Comparison of ENCODE assay signal across 25 cellular contexts in genomic region chr15:73357999-73358665, GRCh38. TPM values are rescaled to one million over a fixed set of nuclear protein-coding genes. Genes with fewer than 3 reads are reported as not detected.
A peak's percentile ranks its signal among the peaks of the same experiment; 100 is the strongest.
DNase-seq lines count a peak whose midpoint lies in the region; ATAC-seq and TF ChIP-seq lines count a peak whose summit lies in the region.
"Had no signal": no experiment of that assay in that cellular context is flagged by ENCODE, and none has a peak within 500 bp of the region (broad histone marks: within the 10 kb centered on the region; RNA-seq: fewer than 3 reads in every experiment).

No MANE protein-coding gene starts in this region.

- no peaks in the 10 kb centered on the region for H3F3A ChIP-seq in SK-N-SH (replicated peaks; ENCODE audit: insufficient read depth)

- H3K4me1 ChIP-seq in esophagus squamous epithelium: no peaks in the 10 kb centered on the region
- no peaks in the 10 kb centered on the region; a peak in 1 of 4 replicates for H3K4me1 ChIP-seq in SK-N-SH (ENCODE audit: control insufficient read depth in 1 of 2, insufficient read depth in 2 of 2, low read depth in 1 of 2, low read length in 1 of 2)
- H3K4me1 ChIP-seq: A549, gastroesophageal sphincter, stomach, upper lobe of right lung had no signal

- H3K36me3 Mint-ChIP-seq in HFFc6 (ENCODE audit: low read depth): no peaks in the 10 kb centered on the region
- H3K36me3 Mint-ChIP-seq: natural killer cell treated with Interleukin-12 subunit alpha and Interleukin-12 subunit beta and Interleukin-15 and Interleukin-18, amount 100 ng/mL, for 72 hours had no signal

- H3K27ac ChIP-seq in esophagus squamous epithelium: no peak overlapping the region
- no peak overlapping the region for H3K27ac ChIP-seq in SK-N-SH (ENCODE audit: low read depth in 2 of 2, low read length in 1 of 2)
- H3K27ac ChIP-seq: A549; BLaER1 treated with 17β-estradiol and CSF1 and Interleukin-3, amounts not matched to agents 10 nM and 100 nM; gastroesophageal sphincter; skin epidermis; stomach; upper lobe of right lung had no signal

- H3K9ac ChIP-seq in SK-N-SH: no peak overlapping the region
- H3K9ac ChIP-seq: BLaER1 treated with 17β-estradiol and CSF1 and Interleukin-3, amounts not matched to agents 10 nM and 100 nM had no signal

- POLR2A ChIA-PET in SK-N-SH (lab: Yijun Ruan, JAX): no interaction called here

- H3K27me3 Mint-ChIP-seq in HFFc6 (ENCODE audit: insufficient read depth): peaks cover 58% of the 10 kb centered on the region

- H3K27me3 ChIP-seq in esophagus squamous epithelium: peaks cover 0 to 91% (median 0%) of the 10 kb centered on the region in 4 donors
- H3K27me3 ChIP-seq in SK-N-SH (ENCODE audit: insufficient read depth): peaks cover 13% of the 10 kb centered on the region; the same call in 1 of the 2 replicates
- H3K27me3 ChIP-seq: BLaER1 treated with 17β-estradiol and CSF1 and Interleukin-3, amounts not matched to agents 10 nM and 100 nM had no signal

- TF ChIP-seq CTCF in esophagus squamous epithelium (IDR thresholded peaks at IDR 0.05) (no peak), HFFc6 (IDR thresholded peaks at IDR 0.05) (no peak), SK-N-SH (IDR thresholded peaks at IDR 0.05) (no peak)

- no peaks in the 10 kb centered on the region for H3K4me1 Mint-ChIP-seq in HFFc6 (ENCODE audit: low read depth)

- 60 to 85% methylated on average over 1 to 3 of the region's 9 CpGs for WGBS in esophagus squamous epithelium, 2 donors
- WGBS in SK-N-SH (ENCODE audit: low lambda C conversion rate): 44% methylated on average over 6 of the region's 9 CpGs

- H2AFZ ChIP-seq in SK-N-SH (ENCODE audit: low read depth): no peak overlapping the region

- no peak for TF ChIP-seq POLR2A in esophagus squamous epithelium (IDR thresholded peaks at IDR 0.05)

- intact Hi-C loops in esophagus squamous epithelium (cut with DNase I): no loop called here

- TF ChIP-seq RAD21 in SK-N-SH (IDR thresholded peaks at IDR 0.05; ENCODE audit: low read length): no peak

- no peak for ATAC-seq in HG02885 (IDR thresholded peaks at IDR 0.05; ENCODE audit: poor library complexity, unreplicated experiment)
- ATAC-seq: A549; esophagus mucosa; gastroesophageal sphincter; left cardiac atrium; natural killer cell treated with Interleukin-12 subunit alpha and Interleukin-12 subunit beta and Interleukin-15 and Interleukin-18, amount 100 ng/mL, for 72 hours; upper lobe of right lung had no signal

- DNase-seq in NCI-H748 (lab: John Stamatoyannopoulos, UW; ENCODE audit: unreplicated experiment) (peak; percentile 4), NCI-H748 treated with DMSO at 0.1 percent for 48 hours (lab: John Stamatoyannopoulos, UW) (no peak), NCI-H69 (lab: John Stamatoyannopoulos, UW) (peak; percentile 48), kidney tubule cell (ENCODE audit: low spot score) (peak; percentile 39), esophagus squamous epithelium (lab: John Stamatoyannopoulos, UW) (no peak), HFFc6 (no peak), SK-N-SH (no peak)
- DNase-seq: activated CD4-positive, alpha-beta T cell treated with anti-CD3 and anti-CD28 coated beads, Interleukin-2, amount 50 U/mL, for 1 hour; GF-D8; left cardiac atrium; NCI-H2171 treated with DMSO at 0.1 percent for 48 hours; stimulated activated CD4-positive, alpha-beta T cell treated with anti-CD3 and anti-CD28 coated beads, Interleukin-4, amount 100 ng/mL, for 24 hours; stomach; SW 1271; upper lobe of right lung had no signal

- H3K4me3 ChIP-seq in esophagus squamous epithelium (no peak overlapping the region), SK-N-SH (ENCODE audit: low read depth in 2 of 2, low read length in 1 of 2) (no peak overlapping the region)
- H3K4me3 ChIP-seq: A549; BLaER1 treated with 17β-estradiol and CSF1 and Interleukin-3, amounts not matched to agents 10 nM and 100 nM; gastroesophageal sphincter; skin epidermis; stomach; upper lobe of right lung had no signal

- no peaks in the 10 kb centered on the region for H3K79me2 ChIP-seq in SK-N-SH (ENCODE audit: insufficient read depth)

- no peaks in the 10 kb centered on the region for H3K9me3 Mint-ChIP-seq in HFFc6
- H3K9me3 Mint-ChIP-seq: central memory CD8-positive, alpha-beta T cell; natural killer cell treated with Interleukin-12 subunit alpha and Interleukin-12 subunit beta and Interleukin-15 and Interleukin-18, amount 100 ng/mL, for 72 hours had no signal

- H4K20me1 ChIP-seq in SK-N-SH (ENCODE audit: insufficient read depth): no peaks in the 10 kb centered on the region
- H4K20me1 ChIP-seq: BLaER1 treated with 17β-estradiol and CSF1 and Interleukin-3, amounts not matched to agents 10 nM and 100 nM had no signal

- no peak overlapping the region for H3K4me3 Mint-ChIP-seq in HFFc6
- H3K4me3 Mint-ChIP-seq: central memory CD8-positive, alpha-beta T cell; natural killer cell treated with Interleukin-12 subunit alpha and Interleukin-12 subunit beta and Interleukin-15 and Interleukin-18, amount 100 ng/mL, for 72 hours had no signal

- no peaks in the 10 kb centered on the region for H3K9me2 ChIP-seq in SK-N-SH

- H3K36me3 ChIP-seq in esophagus squamous epithelium (no peaks in the 10 kb centered on the region), SK-N-SH (replicated peaks in 1 of 2; ENCODE audit: control insufficient read depth in 1 of 2, insufficient read depth in 2 of 2, low read length in 1 of 2) (no peaks in the 10 kb centered on the region)
- H3K36me3 ChIP-seq: BLaER1 treated with 17β-estradiol and CSF1 and Interleukin-3, amounts not matched to agents 10 nM and 100 nM; gastroesophageal sphincter; stomach; upper lobe of right lung had no signal

- no peak overlapping the region for H3K27ac Mint-ChIP-seq in HFFc6
- H3K27ac Mint-ChIP-seq: natural killer cell treated with Interleukin-12 subunit alpha and Interleukin-12 subunit beta and Interleukin-15 and Interleukin-18, amount 100 ng/mL, for 72 hours had no signal

- no peak overlapping the region for H3K4me2 ChIP-seq in SK-N-SH
- H3K4me2 ChIP-seq: A549 had no signal

- H3K9me3 ChIP-seq in esophagus squamous epithelium (no peaks in the 10 kb centered on the region), SK-N-SH (no peaks in the 10 kb centered on the region)
- H3K9me3 ChIP-seq: A549; BLaER1 treated with 17β-estradiol and CSF1 and Interleukin-3, amounts not matched to agents 10 nM and 100 nM; gastroesophageal sphincter; stomach; upper lobe of right lung had no signal

- CTCF ChIA-PET in SK-N-SH (lab: Yijun Ruan, JAX): interaction anchor here (1.6 kb wide), 1 partner anchor 13 kb away, joined by 5 read pairs; no protein-coding TSS in a partner anchor

- TF ChIP-seq EP300 in SK-N-SH (IDR thresholded peaks at IDR 0.05; ENCODE audit: borderline replicate concordance in 1 of 2, low read depth in 1 of 2, low read length in 1 of 2): no peak

TF ChIP-seq in SK-N-SH, 30 proteins besides CTCF, POLR2A, EP300 and RAD21:
- no peak for TF ChIP-seq RCOR1 (IDR thresholded peaks at IDR 0.05; ENCODE audit: low read length)
- no peak for TF ChIP-seq JUND (IDR thresholded peaks at IDR 0.05)

RNA-seq across cellular contexts. Expression of gene HCN4, which starts 10.6 kb away (rescaled TPM):
- total RNA-seq in esophagus squamous epithelium: not detected
- not detected for total RNA-seq in HFFc6 (2021; fragmentation: NEBNext Ultra II Directional; extraction: Animal tissue kit (Norgen Biotek cat#: 25700))
- polyA plus RNA-seq in SK-N-SH (2012; rRNA removed): not detected in 2 replicates
- polyA plus RNA-seq in SK-N-SH (2012; cell fraction: cytosol; rRNA removed): not detected in 2 replicates
- polyA plus RNA-seq in SK-N-SH (2012; cell fraction: nucleus; rRNA removed): not detected in 2 replicates
- total RNA-seq: esophagus mucosa; MCF 10A; natural killer cell treated with Interleukin-12 subunit alpha and Interleukin-12 subunit beta and Interleukin-15 and Interleukin-18, amount 100 ng/mL, for 72 hours; posterior vena cava had no signal

Comparison
In these comparisons a context has a peak if more than half of its experiments do, and no peak if none do; other contexts are left out.
1. DNase-seq: peak in NCI-H748 (single experiment), NCI-H69 (single experiment) and kidney tubule cell (single experiment); none in NCI-H748 treated with DMSO at 0.1 percent for 48 hours (single experiment), esophagus squamous epithelium (single experiment), HFFc6 (single experiment) and SK-N-SH (single experiment).